Comparison of ENCODE assay signal across 8 cellular contexts in genomic region chr13:20192470-20193141, GRCh38. TPM values are rescaled to one million over a fixed set of nuclear protein-coding genes. Genes with fewer than 3 reads are reported as not detected.
DNase-seq lines count a peak whose midpoint lies in the region; ATAC-seq and TF ChIP-seq lines count a peak whose summit lies in the region.

Gene GJB2, minus strand, starts transcription at chr13:20192938. Its CDS starts 3,357 bp downstream, at chr13:20189581.

- H3K36me3 ChIP-seq in psoas muscle (ENCODE audit: insufficient read depth in 1 of 2, low read depth in 1 of 2): no peaks in the 10 kb centered on the region

- no peak for TF ChIP-seq CTCF in psoas muscle (IDR thresholded peaks at IDR 0.05)

- H3K27ac Mint-ChIP-seq in T-helper 2 cell treated with Interferon-gamma antibody and Interleukin-4, amounts not matched to agents 5 μg/mL and 100 μg/mL, for 36 hours: no peak within 1 kb of the TSS

- H3K36me3 Mint-ChIP-seq in T-helper 2 cell treated with Interferon-gamma antibody and Interleukin-4, amounts not matched to agents 5 μg/mL and 100 μg/mL, for 36 hours (ENCODE audit: low read depth): no peaks in the 10 kb centered on the region

- 1 to 2% (median 1%) methylated on average over 64 to 91 of the region's 91 CpGs for WGBS in psoas muscle, 3 donors

- peaks cover 26% of the 10 kb centered on the region for H3K4me1 ChIP-seq in psoas muscle

- H3K4me3 Mint-ChIP-seq in T-helper 2 cell treated with Interferon-gamma antibody and Interleukin-4, amounts not matched to agents 5 μg/mL and 100 μg/mL, for 36 hours: peak within 1 kb of the TSS; percentile 73

- peaks cover 71% of the 10 kb centered on the region for H3K27me3 Mint-ChIP-seq in T-helper 2 cell treated with Interferon-gamma antibody and Interleukin-4, amounts not matched to agents 5 μg/mL and 100 μg/mL, for 36 hours (ENCODE audit: low read depth)

- peak within 1 kb of the TSS; percentile 71 for H3K4me3 ChIP-seq in psoas muscle

- DNase-seq in T-helper 2 cell treated with Interferon-gamma antibody and Interleukin-4, amounts not matched to agents 5 μg/mL and 100 μg/mL, for 36 hours (ENCODE audit: low spot score): no peak
- no peak for DNase-seq in Right ventricle myocardium superior
- no peak for DNase-seq in psoas muscle
- DNase-seq in COLO829 (ENCODE audit: low spot score): no peak
- DNase-seq in SIG-M5 (lab: John Stamatoyannopoulos, UW): no peak
- no peak for DNase-seq in DMS153 treated with DMSO at 0.1 percent for 48 hours (lab: John Stamatoyannopoulos, UW; ENCODE audit: unreplicated experiment)

- no peak within 1 kb of the TSS for H3K27ac ChIP-seq in psoas muscle

- peaks cover 2 to 66% (median 31%) of the 10 kb centered on the region in 3 donors for H3K27me3 ChIP-seq in psoas muscle (ENCODE audit: insufficient read depth in 3 of 3, low read length in 2 of 3)

- peak; percentile 39 for ATAC-seq in GM18511 (IDR thresholded peaks at IDR 0.05; ENCODE audit: unreplicated experiment)
- peak; percentile 61 for ATAC-seq in Right ventricle myocardium superior (ENCODE audit: poor library complexity)
- ATAC-seq in psoas muscle: peak in 3 of 4 donors; percentile 21 to 31 (median 29)
- no peak for ATAC-seq in GM19452 (IDR thresholded peaks at IDR 0.05; ENCODE audit: unreplicated experiment)

- H3K9me3 Mint-ChIP-seq in T-helper 2 cell treated with Interferon-gamma antibody and Interleukin-4, amounts not matched to agents 5 μg/mL and 100 μg/mL, for 36 hours: no peaks in the 10 kb centered on the region

- H3K9me3 ChIP-seq in psoas muscle: no peaks in the 10 kb centered on the region

- intact Hi-C loops in Right ventricle myocardium superior (cut with DNase I) (no loop called here), psoas muscle (cut with DNase I) (no loop called here)

- H3K4me1 Mint-ChIP-seq in T-helper 2 cell treated with Interferon-gamma antibody and Interleukin-4, amounts not matched to agents 5 μg/mL and 100 μg/mL, for 36 hours (ENCODE audit: low read depth): peaks cover 20% of the 10 kb centered on the region

RNA-seq across cellular contexts. Expression of gene GJB2, which starts in this region (rescaled TPM):
- total RNA-seq in Right ventricle myocardium superior (0.38 TPM), psoas muscle (under 1 TPM in 2 of 4 donors, not detected in 2; 0.11 to 0.26 TPM)
- under 1 TPM; 0.07 to 0.47 (median 0.26) TPM for polyA plus RNA-seq in psoas muscle

Comparison
In these comparisons a context has a peak if more than half of its experiments do, and no peak if none do; other contexts are left out.
1. Peak in ATAC-seq in Right ventricle myocardium superior; RNA of the gene not detected or under 1 TPM.
2. Peak in ATAC-seq and H3K4me3 ChIP-seq in psoas muscle; RNA of the gene not detected or under 1 TPM.